31 cellular contexts compared by ENCODE assay signal in the genomic region with DNA sequence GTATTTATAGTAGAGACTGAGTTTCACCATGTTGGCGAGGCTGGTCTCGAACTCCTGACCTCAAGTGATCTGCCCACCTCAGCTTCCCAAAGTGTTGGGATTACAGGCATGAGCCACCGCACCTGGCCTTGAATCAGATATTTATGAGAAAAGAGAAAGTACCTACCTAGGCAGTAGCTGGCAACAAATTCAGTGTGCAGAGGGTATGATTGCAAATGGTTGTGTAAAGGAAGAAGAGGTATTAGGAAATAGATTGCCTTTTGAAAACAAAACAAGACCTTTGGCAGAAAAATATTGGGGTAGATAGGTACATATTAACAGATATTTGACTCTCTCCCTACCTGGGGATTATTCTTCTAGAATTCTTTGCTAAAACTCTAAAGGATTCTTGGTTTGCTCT.
"Had no signal": no experiment of that assay in that cellular context is flagged by ENCODE, and none has a peak within 500 bp of the region (broad histone marks: within the 10 kb centered on the region; RNA-seq: fewer than 3 reads in every experiment).

No MANE protein-coding gene starts in this region.

- H3K9ac ChIP-seq: neural progenitor cell, parathyroid adenoma had no signal

- H3K27me3 ChIP-seq: neural progenitor cell, ovary, spleen, suprapubic skin, testis, tibial nerve, upper lobe of left lung, vagina had no signal

- H3K9me3 ChIP-seq: ovary, psoas muscle, spleen, suprapubic skin, testis, tibial nerve, upper lobe of left lung, vagina had no signal

- FAIRE-seq: urothelium cell line had no signal

- ATAC-seq: naive thymus-derived CD8-positive, alpha-beta T cell; natural killer cell treated with Interleukin-12 subunit alpha and Interleukin-12 subunit beta and Interleukin-15 and Interleukin-18, amount 100 ng/mL, for 72 hours; psoas muscle; right cardiac atrium; sciatic nerve; stimulated activated memory B cell treated with anti-CD40 and anti-IgM and Interleukin-4, amounts not matched to agents 10 μg/mL and 1 μg/mL and 100 μg/mL, for 72 hours; stimulated activated naive CD8-positive, alpha-beta T cell treated with anti-CD3 and anti-CD28 coated beads, Interleukin-15, amount 100 ng/mL, for 72 hours; stimulated activated naive CD8-positive, alpha-beta T cell treated with anti-CD3 and anti-CD28 coated beads, Interleukin-15, Interleukin-2, amounts not matched to agents 100 U/mL and 50 U/mL, for 24 hours had no signal

- DNase-seq: naive B cell; naive thymus-derived CD8-positive, alpha-beta T cell; occipital lobe; ovary; posterior cingulate gyrus; psoas muscle; right cardiac atrium; spleen; stimulated activated CD4-positive, alpha-beta T cell treated with anti-CD3 and anti-CD28 coated beads, Interleukin-12 subunit alpha, Interleukin-12 subunit beta, amount 100 ng/mL, for 4 hours; stimulated activated CD4-positive, alpha-beta T cell treated with anti-CD3 and anti-CD28 coated beads, Interleukin-1b, Interleukin-23, amount 100 ng/mL, for 48 hours; stimulated activated CD4-positive, alpha-beta T cell treated with anti-CD3 and anti-CD28 coated beads, Interleukin-4, amount 100 ng/mL, for 1 hour; stimulated activated CD4-positive, alpha-beta T cell treated with anti-CD3 and anti-CD28 coated beads, Interleukin-4, amount 100 ng/mL, for 4 hours; stimulated activated CD8-positive, alpha-beta memory T cell treated with anti-CD3 and anti-CD28 coated beads, Interleukin-4, amount 100 ng/mL, for 48 hours; stimulated activated naive CD4-positive, alpha-beta T cell; stimulated activated naive CD8-positive, alpha-beta T cell treated with anti-CD3 and anti-CD28 coated beads, Interleukin-15, amount 100 ng/mL, for 72 hours; stimulated activated naive CD8-positive, alpha-beta T cell treated with anti-CD3 and anti-CD28 coated beads, Interleukin-15, Interleukin-2, amounts not matched to agents 100 U/mL and 50 U/mL, for 24 hours; substantia nigra; testis; trophoblast cell; upper lobe of left lung had no signal

- H3K36me3 ChIP-seq: neural progenitor cell, ovary, spleen, suprapubic skin, upper lobe of left lung, vagina had no signal

- H3K79me2 ChIP-seq: parathyroid adenoma had no signal

- H3K4me2 ChIP-seq: smooth muscle cell had no signal

- H3K27ac ChIP-seq: neural progenitor cell, ovary, parathyroid adenoma, psoas muscle, skin epidermis, spleen, suprapubic skin, testis, tibial nerve, upper lobe of left lung, vagina had no signal

- H2AFZ ChIP-seq: neural progenitor cell, parathyroid adenoma had no signal

- H3K4me3 ChIP-seq: neural progenitor cell, ovary, psoas muscle, skin epidermis, smooth muscle cell, spleen, suprapubic skin, testis, tibial nerve, upper lobe of left lung, vagina had no signal

- H3K4me1 ChIP-seq: parathyroid adenoma, psoas muscle, spleen, suprapubic skin, testis, tibial nerve, upper lobe of left lung, vagina had no signal
